Comparison of ENCODE assay signal across 10 cellular contexts in genomic region chr19:34985249-34986022, GRCh38. TPM values are rescaled to one million over a fixed set of nuclear protein-coding genes. Genes with fewer than 3 reads are reported as not detected.
A peak's percentile ranks its signal among the peaks of the same experiment; 100 is the strongest.
DNase-seq lines count a peak whose midpoint lies in the region; ATAC-seq, FAIRE-seq and TF ChIP-seq lines count a peak whose summit lies in the region.
"Had no signal": no experiment of that assay in that cellular context is flagged by ENCODE, and none has a peak within 500 bp of the region (broad histone marks: within the 10 kb centered on the region; RNA-seq: fewer than 3 reads in every experiment).

No MANE protein-coding gene starts in this region.

- peaks cover 2% of the 10 kb centered on the region for H3K36me3 Mint-ChIP-seq in activated CD8-positive, alpha-beta T cell treated with anti-CD3 and anti-CD28 coated beads for 36 hours (ENCODE audit: low read depth)

- TF ChIP-seq POLR2A in heart left ventricle (IDR thresholded peaks at IDR 0.05) = no peak
- TF ChIP-seq POLR2A in spleen (IDR thresholded peaks at IDR 0.05) = no peak

- ATAC-seq in activated CD8-positive, alpha-beta T cell treated with anti-CD3 and anti-CD28 coated beads for 36 hours = peak; percentile 66
- ATAC-seq in heart left ventricle (peak; percentile 91 to 99 (median 97)), GM18867 (IDR thresholded peaks at IDR 0.05; ENCODE audit: unreplicated experiment) (no peak)

- no peaks in the 10 kb centered on the region for H3K27me3 Mint-ChIP-seq in activated CD8-positive, alpha-beta T cell treated with anti-CD3 and anti-CD28 coated beads for 36 hours

- H3K4me1 Mint-ChIP-seq in activated CD8-positive, alpha-beta T cell treated with anti-CD3 and anti-CD28 coated beads for 36 hours (ENCODE audit: low read depth) = peaks cover 37% of the 10 kb centered on the region

- H3K9me3 ChIP-seq in heart left ventricle (no peaks in the 10 kb centered on the region), spleen (no peaks in the 10 kb centered on the region)

- peak overlapping the region; percentile 89 for H3K27ac Mint-ChIP-seq in activated CD8-positive, alpha-beta T cell treated with anti-CD3 and anti-CD28 coated beads for 36 hours

- peaks cover 0 to 41% (median 8%) of the 10 kb centered on the region in 12 donors for H3K4me1 ChIP-seq in heart left ventricle
- H3K4me1 ChIP-seq in spleen = peaks cover 13 to 35% (median 18%) of the 10 kb centered on the region in 6 donors

- H3K4me3 ChIP-seq in heart left ventricle (peak overlapping the region in 1 of 12 donors; percentile 4), spleen (no peak overlapping the region)

- H3K36me3 ChIP-seq in heart left ventricle (no peaks in the 10 kb centered on the region), spleen (no peaks in the 10 kb centered on the region)

- DNase-seq in GM19239 (ENCODE audit: insufficient read length, low spot score) (no peak), heart left ventricle (peak in 4 of 5 donors; percentile 68 to 80 (median 77)), spleen (no peak), HCEC 1CT (no peak), NOMO-1 treated with dmso at 0.1 percent for 144 hours (lab: John Stamatoyannopoulos, UW; ENCODE audit: unreplicated experiment) (no peak)
- DNase-seq in activated CD8-positive, alpha-beta T cell treated with anti-CD3 and anti-CD28 coated beads for 36 hours = peak; percentile 51
- no peak for DNase-seq in central memory CD4-positive, alpha-beta T cell
- DNase-seq: stimulated activated CD4-positive, alpha-beta T cell treated with anti-CD3 and anti-CD28 coated beads, Interleukin-4, amount 100 ng/mL, for 4 hours had no signal

- peak; percentile 31 for FAIRE-seq in GM19239 (lab: Jason Lieb, UNC)

- TF ChIP-seq CTCF in activated CD8-positive, alpha-beta T cell treated with anti-CD3 and anti-CD28 coated beads for 36 hours (IDR thresholded peaks at IDR 0.05) = no peak
- TF ChIP-seq CTCF in heart left ventricle (IDR thresholded peaks at IDR 0.05) (peak in 1 of 12 donors; percentile 7), spleen (IDR thresholded peaks at IDR 0.05 in 8 of 11, conservative IDR thresholded peaks at IDR 0.05 in 3 of 11) (no peak)

- H3K9me3 Mint-ChIP-seq in activated CD8-positive, alpha-beta T cell treated with anti-CD3 and anti-CD28 coated beads for 36 hours = peaks cover 2% of the 10 kb centered on the region

- CTCF ChIA-PET in activated CD8-positive, alpha-beta T cell treated with anti-CD3 and anti-CD28 coated beads for 36 hours (lab: Charles Lee) = interaction anchor here (1.1 to 1.9 kb wide), 7 partner anchors 10 to 81 kb away, joined by 3 to 14 read pairs (median 5); no protein-coding TSS in a partner anchor

- H3K27ac ChIP-seq in heart left ventricle (peak overlapping the region in 9 of 12 donors; percentile 19 to 73 (median 44)), spleen (peak overlapping the region; percentile 1 to 78 (median 66))
- H3K27ac ChIP-seq: KMS-11 had no signal

- POLR2A ChIA-PET in activated CD8-positive, alpha-beta T cell treated with anti-CD3 and anti-CD28 coated beads for 36 hours (lab: Charles Lee) = interaction anchor here (0.8 to 1.6 kb wide), 3 partner anchors 12 to 21 kb away, joined by 3 to 7 read pairs (median 3); partner anchors contain the start of gene ZNF792

- H3K4me3 Mint-ChIP-seq in activated CD8-positive, alpha-beta T cell treated with anti-CD3 and anti-CD28 coated beads for 36 hours = peak overlapping the region; percentile 57

- H3K27me3 ChIP-seq in heart left ventricle (no peaks in the 10 kb centered on the region), spleen (replicated peaks in 1 of 7) (no peaks in the 10 kb centered on the region)

- intact Hi-C loops in activated CD8-positive, alpha-beta T cell treated with anti-CD3 and anti-CD28 coated beads for 36 hours (cut with micrococcal nuclease) = no loop called here
- intact Hi-C loops in heart left ventricle (cut with DNase I) (no loop called here), spleen (cut with DNase I; ENCODE audit: low total_unique reads) (no loop called here)

- 17 to 24% (median 20%) methylated on average over 7 of the region's 7 CpGs for WGBS in heart left ventricle, 4 donors
- 10 to 13% (median 11%) methylated on average over 6 to 7 of the region's 7 CpGs for WGBS in spleen, 5 donors

RNA-seq across cellular contexts. Expression of gene GRAMD1A, which starts 14.7 kb away (rescaled TPM):
- 100 to 1,000 TPM; 128 to 134 TPM for total RNA-seq in activated CD8-positive, alpha-beta T cell treated with anti-CD3 and anti-CD28 coated beads for 36 hours
- total RNA-seq in heart left ventricle (10 to 100 TPM; 21.8 to 64.5 (median 29.0) TPM), spleen (100 to 1,000 TPM in 5 of 7 donors, 10 to 100 TPM in 2; 80.3 to 177 (median 118) TPM)
- polyA plus RNA-seq in heart left ventricle (10 to 100 TPM; 31.3 to 36.3 TPM), spleen (10 to 100 TPM; 30.0 to 63.2 (median 30.4) TPM)

RNA-seq across cellular contexts. Expression of gene ZNF792, which starts 21.4 kb away (rescaled TPM):
- total RNA-seq in activated CD8-positive, alpha-beta T cell treated with anti-CD3 and anti-CD28 coated beads for 36 hours = 1 to 10 TPM; 5.1 to 5.6 TPM
- 1 to 10 TPM; 2.7 to 8.2 (median 4.2) TPM for total RNA-seq in heart left ventricle
- polyA plus RNA-seq in heart left ventricle = 1 to 10 TPM; 1.3 to 2.2 TPM
- total RNA-seq in spleen = 10 to 100 TPM; 10.4 to 22.9 (median 16.6) TPM
- polyA plus RNA-seq in spleen = 1 to 10 TPM; 1.5 to 3.0 (median 1.6) TPM

RNA-seq across cellular contexts. Expression of gene SCN1B, which starts 44.8 kb away (rescaled TPM):
- total RNA-seq in activated CD8-positive, alpha-beta T cell treated with anti-CD3 and anti-CD28 coated beads for 36 hours = under 1 TPM; 0.63 to 0.90 TPM
- 10 to 100 TPM; 22.1 to 68.3 (median 32.4) TPM for total RNA-seq in heart left ventricle
- 10 to 100 TPM; 19.7 to 64.4 TPM for polyA plus RNA-seq in heart left ventricle
- total RNA-seq in spleen = 10 to 100 TPM; 11.3 to 28.1 (median 16.7) TPM
- polyA plus RNA-seq in spleen = 1 to 10 TPM; 3.7 to 7.4 (median 5.9) TPM

RNA-seq across cellular contexts. Expression of gene HPN, which starts 56.1 kb away (rescaled TPM):
- under 1 TPM in 1 of 2 experiments, not detected in 1; 0.11 TPM for total RNA-seq in activated CD8-positive, alpha-beta T cell treated with anti-CD3 and anti-CD28 coated beads for 36 hours
- 10 to 100 TPM in 1 of 9 donors, 1 to 10 TPM in 8; 1.1 to 13.4 (median 3.3) TPM for total RNA-seq in heart left ventricle
- polyA plus RNA-seq in heart left ventricle = 1 to 10 TPM in 1 of 2 donors, under 1 TPM in 1; 0.80 to 1.4 TPM
- 1 to 10 TPM; 1.0 to 4.3 (median 2.4) TPM for total RNA-seq in spleen
- 1 to 10 TPM in 2 of 3 donors, under 1 TPM in 1; 0.86 to 2.4 (median 1.1) TPM for polyA plus RNA-seq in spleen

RNA-seq across cellular contexts. Expression of gene ZNF30, which starts 58.7 kb away (rescaled TPM):
- total RNA-seq in activated CD8-positive, alpha-beta T cell treated with anti-CD3 and anti-CD28 coated beads for 36 hours = 1 to 10 TPM; 4.2 to 4.4 TPM
- total RNA-seq in heart left ventricle (10 to 100 TPM in 1 of 9 donors, 1 to 10 TPM in 7, under 1 TPM in 1; 0.95 to 13.4 (median 2.8) TPM), spleen (10 to 100 TPM in 1 of 7 donors, 1 to 10 TPM in 6; 2.7 to 23.5 (median 3.4) TPM)
- polyA plus RNA-seq in heart left ventricle (1 to 10 TPM; 1.8 TPM), spleen (1 to 10 TPM; 2.0 to 2.8 (median 2.2) TPM)

Comparison
In these comparisons a context has a peak if more than half of its experiments do, and no peak if none do; other contexts are left out.
1. DNase-seq: peak in activated CD8-positive, alpha-beta T cell treated with anti-CD3 and anti-CD28 coated beads for 36 hours (single experiment) and heart left ventricle (4 of 5); none in GM19239 (single experiment), spleen (single experiment), central memory CD4-positive, alpha-beta T cell (single experiment), HCEC 1CT (single experiment) and NOMO-1 treated with dmso at 0.1 percent for 144 hours (single experiment).
2. RNA of gene SCN1B, which starts 44.8 kb away (total RNA-seq): 22.1 to 68.3 TPM in heart left ventricle and 11.3 to 28.1 TPM in spleen; 0.63 to 0.90 TPM in activated CD8-positive, alpha-beta T cell treated with anti-CD3 and anti-CD28 coated beads for 36 hours; every median in the first group is over 4 times any median in the second.